In genomic region chr2:152847067-152847466, GRCh38 we compare ENCODE assay signal across 15 cellular contexts.
DNase-seq lines count a peak whose midpoint lies in the region; ATAC-seq and TF ChIP-seq lines count a peak whose summit lies in the region.
"Had no signal": no experiment of that assay in that cellular context is flagged by ENCODE, and none has a peak within 500 bp of the region (broad histone marks: within the 10 kb centered on the region; RNA-seq: fewer than 3 reads in every experiment).

No MANE protein-coding gene starts in this region.

- no peaks in the 10 kb centered on the region for H3K36me3 ChIP-seq in suprapubic skin
- H3K36me3 ChIP-seq: breast epithelium had no signal

- H3K27ac ChIP-seq in suprapubic skin, result no peak overlapping the region
- H3K27ac ChIP-seq: breast epithelium had no signal

- no peak for TF ChIP-seq CTCF in fibroblast of the aortic adventitia (IDR thresholded peaks at IDR 0.05; ENCODE audit: insufficient read depth, low read length)
- no peak for TF ChIP-seq CTCF in retinal pigment epithelial cell (conservative IDR thresholded peaks at IDR 0.05; ENCODE audit: low read depth, low read length)
- TF ChIP-seq CTCF in suprapubic skin (IDR thresholded peaks at IDR 0.05), result no peak

- TF ChIP-seq POLR2A in suprapubic skin (IDR thresholded peaks at IDR 0.05), result no peak

- no peak for ATAC-seq in GM21737 (IDR thresholded peaks at IDR 0.05; ENCODE audit: unreplicated experiment)
- ATAC-seq: CD8-positive, alpha-beta T cell had no signal

- no peak for TF ChIP-seq EP300 in suprapubic skin (IDR thresholded peaks at IDR 0.05)

- DNase-seq in ELR (ENCODE audit: low read depth), result peak; percentile 60
- DNase-seq in RKO (ENCODE audit: low spot score), result peak; percentile 18
- peak; percentile 52 for DNase-seq in fibroblast of the aortic adventitia (ENCODE audit: low read depth)
- DNase-seq in retinal pigment epithelial cell (ENCODE audit: low read depth), result peak; percentile 49
- no peak for DNase-seq in NCI-H1092 (lab: John Stamatoyannopoulos, UW)
- DNase-seq in suprapubic skin (ENCODE audit: low spot score in 2 of 2), result no peak
- DNase-seq: activated CD4-positive, alpha-beta T cell treated with anti-CD3 and anti-CD28 coated beads for 4 hours; activated naive CD4-positive, alpha-beta T cell treated with anti-CD3 and anti-CD28 coated beads for 36 hours; CD8-positive, alpha-beta T cell; H9; nephron progenitor cell; SHP77 treated with DMSO at 0.1 percent for 48 hours had no signal

- no peaks in the 10 kb centered on the region for H3K9me3 ChIP-seq in suprapubic skin
- H3K9me3 ChIP-seq: breast epithelium had no signal

- H3K4me3 ChIP-seq in fibroblast of the aortic adventitia (ENCODE audit: low read depth, low read length) (no peak overlapping the region), retinal pigment epithelial cell (ENCODE audit: low read length) (no peak overlapping the region), suprapubic skin (no peak overlapping the region)
- H3K4me3 ChIP-seq: breast epithelium, lung had no signal

- H3K27me3 ChIP-seq in suprapubic skin, result no peaks in the 10 kb centered on the region
- H3K27me3 ChIP-seq: breast epithelium had no signal

- H3K4me1 ChIP-seq in suprapubic skin, result no peaks in the 10 kb centered on the region
- H3K4me1 ChIP-seq: breast epithelium had no signal

- WGBS in suprapubic skin, result 51% methylated on average over 3 of the region's 3 CpGs

Comparison
In these comparisons a context has a peak if more than half of its experiments do, and no peak if none do; other contexts are left out.
1. DNase-seq: peak in ELR (single experiment), RKO (single experiment), fibroblast of the aortic adventitia (single experiment) and retinal pigment epithelial cell (single experiment); none in NCI-H1092 (single experiment) and suprapubic skin (0 of 2).